ENCODE assay signal across 8 cellular contexts in the genomic region with DNA sequence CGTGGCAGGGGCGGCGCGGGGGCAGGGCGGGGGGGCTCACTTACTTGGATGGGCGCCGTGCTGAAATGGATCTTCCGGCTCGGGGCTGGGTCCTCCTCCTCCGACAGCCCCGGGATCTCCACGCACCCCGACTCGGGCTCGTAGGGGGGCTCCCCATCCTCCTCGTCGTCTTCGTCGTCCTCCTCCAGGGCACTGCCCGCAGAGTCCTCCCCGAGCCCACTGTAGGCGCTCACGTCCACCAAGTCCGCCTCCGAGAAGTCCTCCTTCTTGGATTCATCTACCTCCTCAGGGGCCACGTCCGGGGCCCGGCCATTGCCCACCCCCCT. TPM values are rescaled to one million over a fixed set of nuclear protein-coding genes. Genes with fewer than 3 reads are reported as not detected.
A peak's percentile ranks its signal among the peaks of the same experiment; 100 is the strongest.
DNase-seq lines count a peak whose midpoint lies in the region; ATAC-seq, FAIRE-seq and TF ChIP-seq lines count a peak whose summit lies in the region.

No MANE protein-coding gene starts in this region.

- peak overlapping the region; percentile 93 for H3K27ac Mint-ChIP-seq in stimulated activated memory B cell treated with anti-CD40 and anti-IgM and Interleukin-4, amounts not matched to agents 10 μg/mL and 1 μg/mL and 100 μg/mL, for 72 hours

- H3K9me3 Mint-ChIP-seq in stimulated activated memory B cell treated with anti-CD40 and anti-IgM and Interleukin-4, amounts not matched to agents 10 μg/mL and 1 μg/mL and 100 μg/mL, for 72 hours: no peaks in the 10 kb centered on the region

- H3K27me3 ChIP-seq in H7 (ENCODE audit: control insufficient read depth, insufficient read depth, low read length) (peaks cover 20% of the 10 kb centered on the region), right cardiac atrium (ENCODE audit: control insufficient read depth, insufficient read depth) (no peaks in the 10 kb centered on the region)

- H3K4me1 Mint-ChIP-seq in stimulated activated memory B cell treated with anti-CD40 and anti-IgM and Interleukin-4, amounts not matched to agents 10 μg/mL and 1 μg/mL and 100 μg/mL, for 72 hours: peaks cover 47% of the 10 kb centered on the region

- in situ Hi-C loops in GM13976 (cut with MboI; ENCODE audit: low sequenced_read_pairs, unreplicated experiment): no loop called here

- peaks cover 48% of the 10 kb centered on the region for H3K36me3 Mint-ChIP-seq in stimulated activated memory B cell treated with anti-CD40 and anti-IgM and Interleukin-4, amounts not matched to agents 10 μg/mL and 1 μg/mL and 100 μg/mL, for 72 hours

- peak overlapping the region; percentile 99 for H3K4me3 Mint-ChIP-seq in stimulated activated memory B cell treated with anti-CD40 and anti-IgM and Interleukin-4, amounts not matched to agents 10 μg/mL and 1 μg/mL and 100 μg/mL, for 72 hours

- H3K9me3 ChIP-seq in right cardiac atrium (ENCODE audit: control insufficient read depth, low read length): no peaks in the 10 kb centered on the region

- no peak for FAIRE-seq in GM19239 (lab: Jason Lieb, UNC)

- H3K4me3 ChIP-seq in H7 (ENCODE audit: insufficient read depth, low read depth, low read length) (peak overlapping the region; percentile 37), right cardiac atrium (ENCODE audit: low read length) (peak overlapping the region; percentile 86)

- peak overlapping the region; percentile 86 for H3K27ac ChIP-seq in VCaP
- peak overlapping the region; percentile 82 for H3K27ac ChIP-seq in right cardiac atrium (ENCODE audit: low read length)

- H3K4me1 ChIP-seq in right cardiac atrium (ENCODE audit: control insufficient read depth, insufficient read depth, low read length): peaks cover 20% of the 10 kb centered on the region

- no peaks in the 10 kb centered on the region for H3K27me3 Mint-ChIP-seq in stimulated activated memory B cell treated with anti-CD40 and anti-IgM and Interleukin-4, amounts not matched to agents 10 μg/mL and 1 μg/mL and 100 μg/mL, for 72 hours

- intact Hi-C loops in right cardiac atrium (cut with DNase I): no loop called here

- no peak for TF ChIP-seq CTCF in VCaP (conservative IDR thresholded peaks at IDR 0.05)
- no peak for TF ChIP-seq CTCF in GM13976 (IDR thresholded peaks at IDR 0.05; ENCODE audit: borderline replicate concordance, control extremely low read depth, extremely low read depth, insufficient read depth, missing control alignments)

- no peak for DNase-seq in H7
- DNase-seq in right cardiac atrium: peak in 1 of 3 donors; percentile 80
- DNase-seq in GM19239 (ENCODE audit: insufficient read length, low spot score): no peak
- DNase-seq in GM13976 (ENCODE audit: low spot score): no peak
- DNase-seq in EL: no peak
- no peak for DNase-seq in NCI-H146 (lab: John Stamatoyannopoulos, UW)

- H3K36me3 ChIP-seq in H7 (replicated peaks; ENCODE audit: control insufficient read depth, insufficient read depth, low read length): no peaks in the 10 kb centered on the region

- WGBS in right cardiac atrium: under 1% methylated on average over 28 of the region's 28 CpGs

- no peak for ATAC-seq in right cardiac atrium
- ATAC-seq in stimulated activated memory B cell treated with anti-CD40 and anti-IgM and Interleukin-4, amounts not matched to agents 10 μg/mL and 1 μg/mL and 100 μg/mL, for 72 hours: no peak

RNA-seq across cellular contexts. Expression of a gene that starts 1.4 kb away (rescaled TPM):
- 15.0 and 21.1 TPM in 2 replicates for total RNA-seq in H7 (2014; rRNA removed; shearing (Covaris generic))
- total RNA-seq in right cardiac atrium: 10 to 100 TPM; 33.2 to 40.7 (median 36.1) TPM
- polyA plus RNA-seq in right cardiac atrium: 26.5 TPM

RNA-seq across cellular contexts. Expression of a gene that starts 16.7 kb away (rescaled TPM):
- 0.52 and 1.1 TPM in 2 replicates for total RNA-seq in H7 (2014; rRNA removed; shearing (Covaris generic))
- 100 to 1,000 TPM; 127 to 150 (median 133) TPM for total RNA-seq in right cardiac atrium
- polyA plus RNA-seq in right cardiac atrium: 156 TPM

RNA-seq across cellular contexts. Expression of a gene that starts 19.1 kb away (rescaled TPM):
- total RNA-seq in H7 (2014; rRNA removed; shearing (Covaris generic)): 7.8 and 8.2 TPM in 2 replicates
- 1 to 10 TPM; 2.4 to 4.0 (median 3.5) TPM for total RNA-seq in right cardiac atrium
- polyA plus RNA-seq in right cardiac atrium: 3.3 TPM

RNA-seq across cellular contexts. Expression of a gene that starts 52.4 kb away (rescaled TPM):
- total RNA-seq in H7 (2014; rRNA removed; shearing (Covaris generic)): 8.2 and 9.4 TPM in 2 replicates
- 100 to 1,000 TPM in 1 of 4 donors, 10 to 100 TPM in 3; 58.4 to 138 (median 74.3) TPM for total RNA-seq in right cardiac atrium
- polyA plus RNA-seq in right cardiac atrium: 24.8 TPM

RNA-seq across cellular contexts. Expression of a gene that starts 53.9 kb away (rescaled TPM):
- total RNA-seq in H7 (2014; rRNA removed; shearing (Covaris generic)): 13.5 and 14.2 TPM in 2 replicates
- 100 to 1,000 TPM; 167 to 219 (median 182) TPM for total RNA-seq in right cardiac atrium
- polyA plus RNA-seq in right cardiac atrium: 149 TPM

Comparison
In these comparisons a context has a peak if more than half of its experiments do, and no peak if none do; other contexts are left out.
1. RNA of a gene that starts 16.7 kb away (total RNA-seq): 127 to 150 TPM in right cardiac atrium; 0.52 to 1.1 TPM in H7; every median in the first group is over 10 times any median in the second.